In the genomic region with DNA sequence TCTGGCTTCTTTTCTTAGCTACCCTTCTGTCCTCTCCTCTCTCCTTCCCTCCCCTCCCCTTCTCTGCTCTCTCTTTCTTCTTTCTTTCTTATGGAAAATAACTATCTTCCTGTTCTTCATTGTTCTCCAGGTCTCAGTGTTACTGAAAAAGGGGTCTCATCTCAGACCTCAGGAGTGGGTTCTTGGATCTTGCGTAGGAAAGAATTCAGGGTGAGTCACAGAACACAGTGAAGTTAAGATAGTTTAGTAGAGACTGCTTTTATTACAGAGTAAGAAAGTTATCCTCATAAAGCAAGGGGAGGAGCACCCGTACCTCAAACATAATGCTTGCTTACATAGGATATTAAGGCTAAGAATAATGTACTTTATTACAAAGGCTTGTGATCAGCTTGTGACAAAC, we compare ENCODE assay signal across 25 cellular contexts. TPM values are rescaled to one million over a fixed set of nuclear protein-coding genes. Genes with fewer than 3 reads are reported as not detected.
DNase-seq lines count a peak whose midpoint lies in the region; ATAC-seq and TF ChIP-seq lines count a peak whose summit lies in the region.
"Had no signal": no experiment of that assay in that cellular context is flagged by ENCODE, and none has a peak within 500 bp of the region (broad histone marks: within the 10 kb centered on the region; RNA-seq: fewer than 3 reads in every experiment).

No MANE protein-coding gene starts in this region.

- H3K27ac ChIP-seq in HCT116 (ENCODE audit: low read depth, low read length), result peak overlapping the region; percentile 54; the same call in 1 of the 2 replicates
- H3K27ac ChIP-seq in gastrocnemius medialis, result no peak overlapping the region
- H3K27ac ChIP-seq: dorsolateral prefrontal cortex, esophagus squamous epithelium, left ventricle myocardium inferior had no signal

- POLR2A ChIA-PET in HCT116 (lab: Charles Lee), result no interaction called here

- no peaks in the 10 kb centered on the region for H3K9me2 ChIP-seq in HCT116 (ENCODE audit: insufficient read depth)

- peaks cover 0 to 5% of the 10 kb centered on the region in 2 experiments; a peak in 1 of 4 replicates for H3K9me3 ChIP-seq in HCT116 (ENCODE audit: control insufficient read depth in 1 of 2, insufficient read depth in 1 of 2, low read depth in 1 of 2, low read length in 2 of 2)
- no peaks in the 10 kb centered on the region for H3K9me3 ChIP-seq in skeletal muscle satellite cell (replicated peaks; ENCODE audit: low read length)
- H3K9me3 ChIP-seq in gastrocnemius medialis, result no peaks in the 10 kb centered on the region
- H3K9me3 ChIP-seq: esophagus squamous epithelium had no signal

- BruUV-seq in HCT116 (replicated peaks; lab: Mats Ljungman, UMichigan), result no TSS peak

- TF ChIP-seq RAD21 in HCT116 (IDR thresholded peaks at IDR 0.05; ENCODE audit: low read depth), result no peak

- no peaks in the 10 kb centered on the region for H3K36me3 ChIP-seq in HCT116 (ENCODE audit: control insufficient read depth in 1 of 2, insufficient read depth in 2 of 2, low read length in 2 of 2)
- no peaks in the 10 kb centered on the region for H3K36me3 ChIP-seq in skeletal muscle satellite cell (ENCODE audit: insufficient read depth, low read length)
- no peaks in the 10 kb centered on the region for H3K36me3 ChIP-seq in gastrocnemius medialis
- H3K36me3 ChIP-seq: esophagus squamous epithelium, left ventricle myocardium inferior had no signal

- peak overlapping the region; percentile 63 for H3K4me2 ChIP-seq in HCT116 (ENCODE audit: low read length)
- H3K4me2 ChIP-seq in skeletal muscle satellite cell (ENCODE audit: low read length), result peak overlapping the region; percentile 28

- H2AFZ ChIP-seq in HCT116 (ENCODE audit: low read depth, low read length, poor library complexity, severe bottlenecking), result peak overlapping the region; percentile 82

- CTCF ChIA-PET in HCT116 (lab: Charles Lee), result interaction anchor here (1.5 kb wide), 1 partner anchor 10 kb away, joined by 7 read pairs; no protein-coding TSS in a partner anchor

- H3K27me3 ChIP-seq in HCT116 (ENCODE audit: insufficient read depth, low read length), result no peaks in the 10 kb centered on the region
- no peaks in the 10 kb centered on the region for H3K27me3 ChIP-seq in skeletal muscle satellite cell (ENCODE audit: control insufficient read depth, insufficient read depth, low read length)
- H3K27me3 ChIP-seq in gastrocnemius medialis, result no peaks in the 10 kb centered on the region
- H3K27me3 ChIP-seq: dorsolateral prefrontal cortex, esophagus squamous epithelium had no signal

- ATAC-seq in HCT116 (peak; percentile 58), esophagus mucosa (no peak), gastrocnemius medialis (no peak)
- ATAC-seq: GM12878, T-helper 17 cell had no signal

- TF ChIP-seq CTCF in HCT116 (IDR thresholded peaks at IDR 0.05 in 2 of 3, conservative IDR thresholded peaks at IDR 0.05 in 1 of 3; ENCODE audit: borderline replicate concordance in 1 of 3, insufficient read depth in 1 of 3, low read depth in 2 of 3, low read length in 2 of 3), result no peak
- no peak for TF ChIP-seq CTCF in gastrocnemius medialis (IDR thresholded peaks at IDR 0.05 in 4 of 5, conservative IDR thresholded peaks at IDR 0.05 in 1 of 5)

- no peaks in the 10 kb centered on the region for H3K79me2 ChIP-seq in HCT116 (ENCODE audit: insufficient read depth, low read length)

- RAD21 ChIA-PET in HCT116 (lab: Charles Lee; ENCODE audit: low non-redundant PET in 1 of 2, low total read pairs in 2 of 2, uncharacterized antibody in 2 of 2, unreplicated experiment in 2 of 2), result no interaction called here

- no peaks in the 10 kb centered on the region for H4K20me1 ChIP-seq in HCT116 (ENCODE audit: insufficient read depth)

- DNase-seq in HCT116 (ENCODE audit: low read depth, low spot score) (no peak), astrocyte of the hippocampus (ENCODE audit: low read depth, low spot score) (peak; percentile 35), iPS-NIHi7 (ENCODE audit: extremely low spot score) (peak; percentile 14), hepatic stellate cell (ENCODE audit: low spot score) (no peak), SKM-1 (lab: John Stamatoyannopoulos, UW; ENCODE audit: unreplicated experiment) (no peak), gastrocnemius medialis (no peak)
- DNase-seq: activated CD4-positive, alpha-beta T cell treated with anti-CD3 and anti-CD28 coated beads for 1 hour; activated CD8-positive, alpha-beta memory T cell treated with anti-CD3 and anti-CD28 coated beads, Interleukin-2, amount 50 U/mL, for 4 hours; activated naive CD4-positive, alpha-beta T cell treated with anti-CD3 and anti-CD28 coated beads for 36 hours; C1 segment of cervical spinal cord; dorsolateral prefrontal cortex; esophagus squamous epithelium; H7; hippocampal formation; left ventricle myocardium inferior; naive B cell; NCI-H748 treated with DMSO at 0.1 percent for 48 hours; stimulated activated CD4-positive, alpha-beta T cell treated with anti-CD3 and anti-CD28 coated beads, Interleukin-1b, Interleukin-23, amount 100 ng/mL, for 48 hours; substantia nigra; T-helper 17 cell had no signal

- TF ChIP-seq POLR2A in HCT116 (IDR thresholded peaks at IDR 0.05; ENCODE audit: borderline replicate concordance, extremely low read depth, insufficient read depth, insufficient read length) (no peak), gastrocnemius medialis (IDR thresholded peaks at IDR 0.05) (no peak)

- peak overlapping the region in 1 of 2 experiments; percentile 17; a peak in 2 of 4 replicates for H3K4me3 ChIP-seq in HCT116 (replicated peaks in 1 of 2; ENCODE audit: low read depth in 1 of 2, low read length in 2 of 2)
- H3K4me3 ChIP-seq in skeletal muscle satellite cell (ENCODE audit: low read length), result no peak overlapping the region
- H3K4me3 ChIP-seq in gastrocnemius medialis, result no peak overlapping the region
- H3K4me3 ChIP-seq: dorsolateral prefrontal cortex, esophagus squamous epithelium, GM12878, left ventricle myocardium inferior had no signal

- H3K9ac ChIP-seq in HCT116 (ENCODE audit: low read length), result peak overlapping the region; percentile 15
- no peak overlapping the region for H3K9ac ChIP-seq in skeletal muscle satellite cell (ENCODE audit: low read depth, low read length)

- intact Hi-C loops in HCT116 (cut with micrococcal nuclease) (loop anchor here (1.0 kb wide), 1 partner anchor 10 kb away; no protein-coding TSS in a partner anchor), gastrocnemius medialis (cut with DNase I; ENCODE audit: low total_unique reads) (no loop called here)

- in situ Hi-C loops in gastrocnemius medialis (cut with MboI; ENCODE audit: low sequenced_read_pairs in 4 of 4), result loop anchor here in 2 of 4 donors (10.0 to 25.0 kb wide), 3 partner anchors 390 to 642 kb away; no protein-coding TSS in a partner anchor

- H3K4me1 ChIP-seq in HCT116 (ENCODE audit: control insufficient read depth in 1 of 2, insufficient read depth in 2 of 2, low read length in 2 of 2) (peaks cover 11 to 28% of the 10 kb centered on the region in 2 experiments; a peak in 3 of 4 replicates), skeletal muscle satellite cell (ENCODE audit: control insufficient read depth, insufficient read depth, low read length) (peaks cover 19% of the 10 kb centered on the region), gastrocnemius medialis (no peaks in the 10 kb centered on the region)
- H3K4me1 ChIP-seq: left ventricle myocardium inferior had no signal

TF ChIP-seq in HCT116, 20 proteins besides CTCF, POLR2A, EP300 and RAD21 (continues in another document):
- TF ChIP-seq, protein P1, sequence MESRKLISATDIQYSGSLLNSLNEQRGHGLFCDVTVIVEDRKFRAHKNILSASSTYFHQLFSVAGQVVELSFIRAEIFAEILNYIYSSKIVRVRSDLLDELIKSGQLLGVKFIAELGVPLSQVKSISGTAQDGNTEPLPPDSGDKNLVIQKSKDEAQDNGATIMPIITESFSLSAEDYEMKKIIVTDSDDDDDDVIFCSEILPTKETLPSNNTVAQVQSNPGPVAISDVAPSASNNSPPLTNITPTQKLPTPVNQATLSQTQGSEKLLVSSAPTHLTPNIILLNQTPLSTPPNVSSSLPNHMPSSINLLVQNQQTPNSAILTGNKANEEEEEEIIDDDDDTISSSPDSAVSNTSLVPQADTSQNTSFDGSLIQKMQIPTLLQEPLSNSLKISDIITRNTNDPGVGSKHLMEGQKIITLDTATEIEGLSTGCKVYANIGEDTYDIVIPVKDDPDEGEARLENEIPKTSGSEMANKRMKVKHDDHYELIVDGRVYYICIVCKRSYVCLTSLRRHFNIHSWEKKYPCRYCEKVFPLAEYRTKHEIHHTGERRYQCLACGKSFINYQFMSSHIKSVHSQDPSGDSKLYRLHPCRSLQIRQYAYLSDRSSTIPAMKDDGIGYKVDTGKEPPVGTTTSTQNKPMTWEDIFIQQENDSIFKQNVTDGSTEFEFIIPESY (IDR thresholded peaks at IDR 0.05; ENCODE audit: extremely low read depth, insufficient replicate concordance, low read length), result no peak

RNA-seq across cellular contexts. Expression of a gene that starts 31.8 kb away (rescaled TPM):
- total RNA-seq in HCT116 (2021; ENCODE audit: unreplicated experiment) (not detected), esophagus mucosa (34.5 TPM), gastrocnemius medialis (under 1 TPM in 1 of 4 donors, not detected in 3; 0.10 TPM)
- not detected in 2 replicates for polyA plus RNA-seq in HCT116 (2012)
- not detected in 2 replicates for total RNA-seq in skeletal muscle satellite cell (2012; rRNA removed)
- total RNA-seq: activated naive CD4-positive, alpha-beta T cell treated with anti-CD3 and anti-CD28 coated beads for 36 hours; Daoy; GM12878; H7; left ventricle myocardium inferior; T-helper 17 cell had no signal
- polyA plus RNA-seq: GM12878, IgD-negative memory B cell had no signal

RNA-seq across cellular contexts. Expression of a gene that starts 47.7 kb away (rescaled TPM):
- total RNA-seq in HCT116 (2021; ENCODE audit: unreplicated experiment), result 64.0 TPM
- 135 and 147 TPM in 2 replicates for polyA plus RNA-seq in HCT116 (2012)
- 7.2 and 8.1 TPM in 2 replicates for total RNA-seq in skeletal muscle satellite cell (2012; rRNA removed)
- total RNA-seq in esophagus mucosa, result 32.8 TPM
- total RNA-seq in gastrocnemius medialis, result 1 to 10 TPM; 1.3 to 7.7 (median 2.4) TPM

Comparison
In these comparisons a context has a peak if more than half of its experiments do, and no peak if none do; other contexts are left out.
1. DNase-seq: peak in astrocyte of the hippocampus (single experiment) and iPS-NIHi7 (single experiment); none in HCT116 (single experiment), hepatic stellate cell (single experiment), SKM-1 (single experiment) and gastrocnemius medialis (0 of 2).
2. RNA of a gene that starts 31.8 kb away (total RNA-seq): 34.5 TPM in esophagus mucosa (single experiment); not detected in HCT116 (single experiment) and 0.10 TPM in gastrocnemius medialis; every median in the first group is over 10 times any median in the second.